In genomic region chr13:42574435-42575311, GRCh38 we compare ENCODE assay signal across 8 cellular contexts. TPM values are rescaled to one million over a fixed set of nuclear protein-coding genes. Genes with fewer than 3 reads are reported as not detected.
DNase-seq lines count a peak whose midpoint lies in the region; ATAC-seq and TF ChIP-seq lines count a peak whose summit lies in the region.

No MANE protein-coding gene starts in this region.

- 0 out of 2 replicates have a peak overlapping the region, but pooled peaks have one; percentile 7 for H3K4me3 ChIP-seq in AG04450 (ENCODE audit: low read depth, low read length)

- H3K27me3 ChIP-seq in AG04450 (ENCODE audit: control insufficient read depth, insufficient read depth, low read length): peaks cover 51% of the 10 kb centered on the region

- CTCF ChIA-PET in AG04450 (lab: Charles Lee): no interaction called here

- H3K27ac ChIP-seq in AG04450 (ENCODE audit: low read depth, low read length): no peak overlapping the region

- TF ChIP-seq CTCF in AG04450 (IDR thresholded peaks at IDR 0.05; ENCODE audit: low read depth, low read length): no peak

- DNase-seq in AG04450 (ENCODE audit: low read depth, low spot score): no peak
- peak; percentile 88 for DNase-seq in activated effector memory CD4-positive, alpha-beta T cell treated with anti-CD3 and anti-CD28 coated beads, Interleukin-2, amount 50 U/mL, for 16 hours
- DNase-seq in left colon: peak in 1 of 2 donors; percentile 22
- peak; percentile 11 for DNase-seq in stimulated activated CD8-positive, alpha-beta memory T cell treated with anti-CD3 and anti-CD28 coated beads, Interleukin-15, amount 100 ng/mL, for 1 hour (ENCODE audit: low read depth)
- no peak for DNase-seq in AG08396 (ENCODE audit: low spot score)
- no peak for DNase-seq in NAMALWA (ENCODE audit: low spot score)

- intact Hi-C loops in left colon (cut with DNase I, micrococcal nuclease): no loop called here

- POLR2A ChIA-PET in AG04450 (lab: Yijun Ruan, JAX): no interaction called here

- peaks cover 11% of the 10 kb centered on the region for H3K9me3 ChIP-seq in AG04450 (ENCODE audit: control insufficient read depth, insufficient read depth, low read length)

- peak; percentile 70 for ATAC-seq in GM19395 (IDR thresholded peaks at IDR 0.05; ENCODE audit: unreplicated experiment)
- ATAC-seq in HG03571 (IDR thresholded peaks at IDR 0.05; ENCODE audit: unreplicated experiment): peak; percentile 54
- ATAC-seq in left colon: peak; percentile 31

RNA-seq across cellular contexts. Expression of gene TNFSF11, which starts 0.7 kb away (rescaled TPM):
- polyA plus RNA-seq in AG04450 (2011; rRNA removed): not detected in 2 replicates
- polyA minus RNA-seq in AG04450 (2011; rRNA and poly(A)+ RNA removed): not detected in 2 replicates
- total RNA-seq in left colon: under 1 TPM; 0.49 to 0.81 TPM

Comparison
In these comparisons a context has a peak if more than half of its experiments do, and no peak if none do; other contexts are left out.
1. DNase-seq: peak in activated effector memory CD4-positive, alpha-beta T cell treated with anti-CD3 and anti-CD28 coated beads, Interleukin-2, amount 50 U/mL, for 16 hours (single experiment) and stimulated activated CD8-positive, alpha-beta memory T cell treated with anti-CD3 and anti-CD28 coated beads, Interleukin-15, amount 100 ng/mL, for 1 hour (single experiment); none in AG04450 (single experiment), AG08396 (single experiment) and NAMALWA (single experiment).
2. Peak in every context shown above with its lines, with median percentiles within 50 percentile points of each other: ATAC-seq.